ENCODE assay signal across 11 cellular contexts in genomic region chr2:150476809-150477302, GRCh38. TPM values are rescaled to one million over a fixed set of nuclear protein-coding genes. Genes with fewer than 3 reads are reported as not detected.
A peak's percentile ranks its signal among the peaks of the same experiment; 100 is the strongest.
DNase-seq lines count a peak whose midpoint lies in the region; ATAC-seq, FAIRE-seq and TF ChIP-seq lines count a peak whose summit lies in the region.
"Had no signal": no experiment of that assay in that cellular context is flagged by ENCODE, and none has a peak within 500 bp of the region (broad histone marks: within the 10 kb centered on the region; RNA-seq: fewer than 3 reads in every experiment).

No MANE protein-coding gene starts in this region.

- peaks cover 2% of the 10 kb centered on the region for H3K36me3 ChIP-seq in Caco-2 (ENCODE audit: control insufficient read depth, insufficient read depth, low read length)
- H3K36me3 ChIP-seq in WERI-Rb-1: no peaks in the 10 kb centered on the region
- no peaks in the 10 kb centered on the region for H3K36me3 ChIP-seq in prostate gland
- H3K36me3 ChIP-seq in endodermal cell (ENCODE audit: control insufficient read depth, insufficient read depth, low read length): no peaks in the 10 kb centered on the region

- H3K4me1 Mint-ChIP-seq in Caco-2 (ENCODE audit: low read depth, unreplicated experiment) (peaks cover 72% of the 10 kb centered on the region), endodermal cell (peaks cover 18% of the 10 kb centered on the region)
- H3K4me1 Mint-ChIP-seq in activated CD4-positive, alpha-beta T cell treated with anti-CD3 and anti-CD28 coated beads, Interleukin-2, amount 10 ng/mL, durations not matched to agents 24 days and 14 days: no peaks in the 10 kb centered on the region
- H3K4me1 Mint-ChIP-seq: CD4-positive, CD25-positive, alpha-beta regulatory T cell; stimulated activated effector memory CD8-positive, alpha-beta T cell treated with anti-CD3 and anti-CD28 coated beads, Interleukin-12 subunit alpha, Interleukin-12 subunit beta, amount 100 ng/mL, for 72 hours had no signal

- TF ChIP-seq CTCF in Caco-2 (IDR thresholded peaks at IDR 0.05; ENCODE audit: insufficient read depth in 1 of 2, low read depth in 1 of 2, low read length in 1 of 2, severe bottlenecking in 1 of 2, unreplicated experiment in 1 of 2) (no peak), WERI-Rb-1 (IDR thresholded peaks at IDR 0.05; ENCODE audit: low read depth, low read length) (no peak), foreskin keratinocyte (conservative IDR thresholded peaks at IDR 0.05) (no peak), prostate gland (IDR thresholded peaks at IDR 0.05) (no peak), RWPE1 (conservative IDR thresholded peaks at IDR 0.05; ENCODE audit: low read depth) (no peak), endodermal cell (conservative IDR thresholded peaks at IDR 0.05) (no peak)

- H3K27ac ChIP-seq in WERI-Rb-1 (peak overlapping the region; percentile 51; the same call in 1 of the 2 replicates), foreskin keratinocyte (peak overlapping the region; percentile 95), prostate gland (peak overlapping the region; percentile 8 to 48), RWPE1 (no peak overlapping the region), endodermal cell (ENCODE audit: low read depth, low read length) (no peak overlapping the region)

- H3K4me1 ChIP-seq in Caco-2 (peaks cover 95% of the 10 kb centered on the region), foreskin keratinocyte (peaks cover 78% of the 10 kb centered on the region), prostate gland (replicated peaks) (no peaks in the 10 kb centered on the region), endodermal cell (ENCODE audit: control insufficient read depth, insufficient read depth, low read length) (no peaks in the 10 kb centered on the region)

- no peak for DNase-seq in Caco-2
- DNase-seq in WERI-Rb-1: no peak
- peak; percentile 17 to 46 for DNase-seq in foreskin keratinocyte
- DNase-seq in prostate gland (ENCODE audit: low spot score): no peak
- DNase-seq in activated CD4-positive, alpha-beta T cell treated with anti-CD3 and anti-CD28 coated beads, Interleukin-2, amount 10 ng/mL, durations not matched to agents 24 days and 14 days: no peak
- no peak for DNase-seq in RWPE1 (ENCODE audit: low spot score)
- DNase-seq in urothelium cell line (ENCODE audit: low spot score): no peak
- DNase-seq in endodermal cell: no peak
- DNase-seq: CD4-positive, CD25-positive, alpha-beta regulatory T cell; NCI-H146 had no signal

- H3K27me3 Mint-ChIP-seq in Caco-2 (ENCODE audit: insufficient read depth, unreplicated experiment): no peaks in the 10 kb centered on the region
- peaks cover 4% of the 10 kb centered on the region for H3K27me3 Mint-ChIP-seq in activated CD4-positive, alpha-beta T cell treated with anti-CD3 and anti-CD28 coated beads, Interleukin-2, amount 10 ng/mL, durations not matched to agents 24 days and 14 days
- no peaks in the 10 kb centered on the region for H3K27me3 Mint-ChIP-seq in endodermal cell (ENCODE audit: insufficient read depth)

- no TSS peak for BruUV-seq in Caco-2 (replicated peaks; lab: Mats Ljungman, UMichigan)

- H3K9me3 Mint-ChIP-seq in Caco-2 (ENCODE audit: unreplicated experiment): peaks cover 6% of the 10 kb centered on the region
- no peaks in the 10 kb centered on the region for H3K9me3 Mint-ChIP-seq in activated CD4-positive, alpha-beta T cell treated with anti-CD3 and anti-CD28 coated beads, Interleukin-2, amount 10 ng/mL, durations not matched to agents 24 days and 14 days
- no peaks in the 10 kb centered on the region for H3K9me3 Mint-ChIP-seq in endodermal cell
- H3K9me3 Mint-ChIP-seq: stimulated activated effector memory CD8-positive, alpha-beta T cell treated with anti-CD3 and anti-CD28 coated beads, Interleukin-12 subunit alpha, Interleukin-12 subunit beta, amount 100 ng/mL, for 72 hours had no signal

- no peaks in the 10 kb centered on the region for H3K27me3 ChIP-seq in Caco-2 (replicated peaks; ENCODE audit: control insufficient read depth, insufficient read depth, low read length)
- H3K27me3 ChIP-seq in WERI-Rb-1 (ENCODE audit: insufficient read depth, low read depth, severe bottlenecking): no peaks in the 10 kb centered on the region
- no peaks in the 10 kb centered on the region for H3K27me3 ChIP-seq in foreskin keratinocyte
- H3K27me3 ChIP-seq in prostate gland (replicated peaks; ENCODE audit: insufficient read depth): no peaks in the 10 kb centered on the region
- no peaks in the 10 kb centered on the region for H3K27me3 ChIP-seq in endodermal cell (ENCODE audit: control insufficient read depth, insufficient read depth, low read length, poor library complexity, severe bottlenecking)

- H3K4me3 Mint-ChIP-seq in Caco-2 (ENCODE audit: unreplicated experiment) (peak overlapping the region; percentile 69), endodermal cell (no peak overlapping the region)
- H3K4me3 Mint-ChIP-seq in activated CD4-positive, alpha-beta T cell treated with anti-CD3 and anti-CD28 coated beads, Interleukin-2, amount 10 ng/mL, durations not matched to agents 24 days and 14 days: no peak overlapping the region
- H3K4me3 Mint-ChIP-seq: CD4-positive, CD25-positive, alpha-beta regulatory T cell; stimulated activated effector memory CD8-positive, alpha-beta T cell treated with anti-CD3 and anti-CD28 coated beads, Interleukin-12 subunit alpha, Interleukin-12 subunit beta, amount 100 ng/mL, for 72 hours had no signal

- H3K9ac ChIP-seq in endodermal cell (ENCODE audit: extremely low read depth, low read length, poor library complexity, severe bottlenecking): no peak overlapping the region

- H3K4me3 ChIP-seq in Caco-2 (ENCODE audit: low read depth, low read length): no peak overlapping the region
- no peak overlapping the region for H3K4me3 ChIP-seq in WERI-Rb-1 (ENCODE audit: low read depth, low read length)
- no peak overlapping the region for H3K4me3 ChIP-seq in prostate gland
- H3K4me3 ChIP-seq in endodermal cell (ENCODE audit: low read length): no peak overlapping the region

- no peaks in the 10 kb centered on the region for H3K9me3 ChIP-seq in Caco-2
- no peaks in the 10 kb centered on the region for H3K9me3 ChIP-seq in WERI-Rb-1 (ENCODE audit: severe bottlenecking)
- H3K9me3 ChIP-seq in prostate gland: no peaks in the 10 kb centered on the region
- no peaks in the 10 kb centered on the region for H3K9me3 ChIP-seq in endodermal cell (ENCODE audit: control insufficient read depth, low read length)

- ATAC-seq in foreskin keratinocyte: no peak
- ATAC-seq: stimulated activated effector memory CD8-positive, alpha-beta T cell treated with anti-CD3 and anti-CD28 coated beads, Interleukin-12 subunit alpha, Interleukin-12 subunit beta, amount 100 ng/mL, for 72 hours had no signal

- WGBS in prostate gland: 49% methylated on average over 7 of the region's 7 CpGs
- WGBS in endodermal cell (ENCODE audit: insufficient coverage in 1 of 2, insufficient read length in 1 of 2), 2 experiments: 90 to 100% methylated on average over 3 to 7 of the region's 7 CpGs

- no peak for TF ChIP-seq POLR2A in prostate gland (IDR thresholded peaks at IDR 0.05)

- H3K27ac Mint-ChIP-seq in Caco-2 (ENCODE audit: unreplicated experiment): peak overlapping the region; percentile 84
- H3K27ac Mint-ChIP-seq in activated CD4-positive, alpha-beta T cell treated with anti-CD3 and anti-CD28 coated beads, Interleukin-2, amount 10 ng/mL, durations not matched to agents 24 days and 14 days: no peak overlapping the region
- no peak overlapping the region for H3K27ac Mint-ChIP-seq in endodermal cell
- H3K27ac Mint-ChIP-seq: stimulated activated effector memory CD8-positive, alpha-beta T cell treated with anti-CD3 and anti-CD28 coated beads, Interleukin-12 subunit alpha, Interleukin-12 subunit beta, amount 100 ng/mL, for 72 hours had no signal

- FAIRE-seq in urothelium cell line (lab: Jason Lieb, UNC): no peak

- intact Hi-C loops in Caco-2 (cut with micrococcal nuclease; ENCODE audit: unreplicated experiment) (loop anchor here (2.0 to 10.0 kb wide), 2 partner anchors 66 to 552 kb away; no protein-coding TSS in a partner anchor), prostate gland (cut with DNase I) (no loop called here)
- intact Hi-C loops in activated CD4-positive, alpha-beta T cell treated with anti-CD3 and anti-CD28 coated beads, Interleukin-2, amount 10 ng/mL, durations not matched to agents 24 days and 14 days (cut with micrococcal nuclease): no loop called here

- CTCF ChIA-PET in Caco-2 (lab: Charles Lee) (no interaction called here), RWPE1 (lab: Yijun Ruan, JAX) (no interaction called here)

- POLR2A ChIA-PET in Caco-2 (lab: Charles Lee) (interaction anchor here (0.6 to 0.9 kb wide), 2 partner anchors 8 to 890 kb away, joined by 3 read pairs; no protein-coding TSS in a partner anchor), RWPE1 (lab: Yijun Ruan, JAX; ENCODE audit: low non-redundant PET) (no interaction called here)

- H3K36me3 Mint-ChIP-seq in Caco-2 (ENCODE audit: insufficient read depth, unreplicated experiment): peaks cover 93% of the 10 kb centered on the region
- no peaks in the 10 kb centered on the region for H3K36me3 Mint-ChIP-seq in activated CD4-positive, alpha-beta T cell treated with anti-CD3 and anti-CD28 coated beads, Interleukin-2, amount 10 ng/mL, durations not matched to agents 24 days and 14 days (ENCODE audit: low read depth)
- H3K36me3 Mint-ChIP-seq in endodermal cell (ENCODE audit: low read depth): no peaks in the 10 kb centered on the region
- H3K36me3 Mint-ChIP-seq: CD4-positive, CD25-positive, alpha-beta regulatory T cell; stimulated activated effector memory CD8-positive, alpha-beta T cell treated with anti-CD3 and anti-CD28 coated beads, Interleukin-12 subunit alpha, Interleukin-12 subunit beta, amount 100 ng/mL, for 72 hours had no signal

RNA-seq across cellular contexts. Expression of gene RND3, which starts 10.6 kb away (rescaled TPM):
- total RNA-seq in Caco-2 (2022) (70.9 and 75.0 TPM in 2 replicates), foreskin keratinocyte (60.8 and 61.3 TPM in 2 replicates), prostate gland (10 to 100 TPM; 26.2 to 54.7 TPM), endodermal cell (1 to 10 TPM; 1.3 to 7.8 TPM)
- 23.7 and 29.0 TPM in 2 replicates for polyA plus RNA-seq in foreskin keratinocyte
- not detected in 2 replicates for total RNA-seq in activated CD4-positive, alpha-beta T cell treated with anti-CD3 and anti-CD28 coated beads, Interleukin-2, amount 10 ng/mL, durations not matched to agents 24 days and 14 days
- polyA plus RNA-seq in endodermal cell (2013, experiment 1 of 2): 99.8 TPM
- 80.5 TPM for polyA plus RNA-seq in endodermal cell (2013, experiment 2 of 2)
- total RNA-seq: CD4-positive, CD25-positive, alpha-beta regulatory T cell had no signal
- polyA plus RNA-seq: CD4-positive, CD25-positive, alpha-beta regulatory T cell had no signal

Comparison
In these comparisons a context has a peak if more than half of its experiments do, and no peak if none do; other contexts are left out.
1. DNase-seq: peak in foreskin keratinocyte (2 of 2); none in Caco-2 (0 of 2), WERI-Rb-1 (single experiment), prostate gland (single experiment), activated CD4-positive, alpha-beta T cell treated with anti-CD3 and anti-CD28 coated beads, Interleukin-2, amount 10 ng/mL, durations not matched to agents 24 days and 14 days (single experiment), RWPE1 (single experiment), urothelium cell line (single experiment) and endodermal cell (single experiment).
2. H3K27ac ChIP-seq: peak in WERI-Rb-1 (single experiment), foreskin keratinocyte (single experiment) and prostate gland (2 of 2); none in RWPE1 (single experiment) and endodermal cell (single experiment).